8 cellular contexts compared by ENCODE assay signal in the genomic region with DNA sequence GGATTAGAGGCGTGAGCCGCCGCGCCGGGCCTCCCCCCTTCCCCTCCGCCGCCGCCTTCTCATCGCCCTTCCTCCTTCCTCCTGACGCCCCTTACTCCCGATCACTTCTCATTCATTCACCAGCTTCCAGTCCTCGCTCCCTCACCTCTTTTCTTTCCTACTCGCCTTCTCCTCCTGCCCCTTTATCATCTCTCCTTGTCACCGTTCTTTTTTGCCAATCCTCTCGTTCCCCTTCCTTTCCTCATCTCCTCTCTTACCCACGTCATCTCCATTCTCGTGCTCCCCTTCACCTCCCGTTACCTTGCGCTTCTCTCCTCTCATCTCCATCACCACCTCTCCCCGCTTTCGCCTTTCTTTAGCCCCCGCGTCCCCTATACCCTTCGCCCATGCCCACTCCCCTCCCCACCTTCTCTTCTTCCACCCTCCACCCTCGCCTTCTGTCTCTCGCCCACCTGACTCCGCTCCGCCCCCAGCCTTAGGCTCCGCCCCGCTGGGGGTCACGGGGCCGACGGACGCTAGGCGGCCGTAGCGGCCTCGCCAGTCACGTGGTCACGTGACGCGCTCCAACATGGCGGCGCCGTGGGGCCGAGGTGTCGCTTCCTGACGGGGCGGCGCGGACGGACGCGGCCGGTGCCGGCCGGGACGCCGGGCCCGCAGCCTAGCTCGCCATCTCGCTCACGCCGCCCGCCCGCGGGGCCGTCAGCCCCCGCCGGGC. TPM values are rescaled to one million over a fixed set of nuclear protein-coding genes. Genes with fewer than 3 reads are reported as not detected.
DNase-seq lines count a peak whose midpoint lies in the region; ATAC-seq lines count a peak whose summit lies in the region.

Gene ARFGEF2 (plus strand): TSS at position 544 of the 715 bp plus-strand sequence. CDS start 179 bp downstream, outside the sequence.

- DNase-seq in DMS79 treated with DMSO at 0.1 percent for 48 hours (lab: John Stamatoyannopoulos, UW): peak; percentile 92
- peak; percentile 84 to 93 for DNase-seq in Kasumi-1 (lab: John Stamatoyannopoulos, UW)
- peak; percentile 98 for DNase-seq in RPMI8226
- peak; percentile 79 to 86 for DNase-seq in activated T-helper 1 cell treated with anti-CD3 and anti-CD28 coated beads, Interleukin-2, amount 50 U/mL, for 16 hours (ENCODE audit: low read depth in 1 of 2, low spot score in 1 of 2)
- peak; percentile 85 for DNase-seq in fibroblast of gingiva (ENCODE audit: low read depth)
- peak; percentile 79 to 99 (median 84) for DNase-seq in naive thymus-derived CD4-positive, alpha-beta T cell

- no peaks in the 10 kb centered on the region for H3K9me3 ChIP-seq in naive thymus-derived CD4-positive, alpha-beta T cell (ENCODE audit: control insufficient read depth in 2 of 3, low read length in 3 of 3)

- H3K27me3 Mint-ChIP-seq in naive thymus-derived CD4-positive, alpha-beta T cell: peaks cover 0 to 12% (median 0%) of the 10 kb centered on the region in 5 donors
- no peaks in the 10 kb centered on the region for H3K27me3 Mint-ChIP-seq in stimulated activated memory B cell treated with anti-CD40 and anti-IgM and Interleukin-4, amounts not matched to agents 10 μg/mL and 1 μg/mL and 100 μg/mL, for 72 hours

- peak within 1 kb of the TSS; percentile 95 to 99 (median 96) for H3K27ac Mint-ChIP-seq in naive thymus-derived CD4-positive, alpha-beta T cell
- H3K27ac Mint-ChIP-seq in stimulated activated memory B cell treated with anti-CD40 and anti-IgM and Interleukin-4, amounts not matched to agents 10 μg/mL and 1 μg/mL and 100 μg/mL, for 72 hours: peak within 1 kb of the TSS; percentile 92

- CTCF ChIA-PET in naive thymus-derived CD4-positive, alpha-beta T cell (lab: Charles Lee): no interaction called here

- POLR2A ChIA-PET in naive thymus-derived CD4-positive, alpha-beta T cell (lab: Charles Lee): interaction anchor here (0.6 to 1.6 kb wide), 4 partner anchors 32 to 1351 kb away, joined by 3 to 5 read pairs (median 3); no protein-coding TSS in a partner anchor

- peaks cover 0 to 2% (median 0%) of the 10 kb centered on the region in 5 donors for H3K36me3 Mint-ChIP-seq in naive thymus-derived CD4-positive, alpha-beta T cell
- H3K36me3 Mint-ChIP-seq in stimulated activated memory B cell treated with anti-CD40 and anti-IgM and Interleukin-4, amounts not matched to agents 10 μg/mL and 1 μg/mL and 100 μg/mL, for 72 hours: peaks cover 6% of the 10 kb centered on the region

- peak within 1 kb of the TSS; percentile 87 for H3K27ac ChIP-seq in naive thymus-derived CD4-positive, alpha-beta T cell (ENCODE audit: low read depth, low read length)

- H3K4me1 ChIP-seq in naive thymus-derived CD4-positive, alpha-beta T cell (ENCODE audit: control insufficient read depth in 2 of 2, insufficient read depth in 2 of 2, low read length in 2 of 2): peaks cover 20 to 21% of the 10 kb centered on the region in 2 donors

- H3K36me3 ChIP-seq in naive thymus-derived CD4-positive, alpha-beta T cell (ENCODE audit: control insufficient read depth in 2 of 3, insufficient read depth in 3 of 3, low read length in 3 of 3): peaks cover 0 to 6% (median 0%) of the 10 kb centered on the region in 3 experiments

- intact Hi-C loops in naive thymus-derived CD4-positive, alpha-beta T cell (cut with micrococcal nuclease): loop anchor here (1.0 to 10.0 kb wide), 11 partner anchors 93 to 1194 kb away; partner anchors contain the start of genes CSE1L (in 2 of the 2), DDX27 (in 1 of the 2), PREX1 (in 1 of the 2) and RNF114 (in 1 of the 2)

- H3K4me3 ChIP-seq in naive thymus-derived CD4-positive, alpha-beta T cell (ENCODE audit: low read length): peak within 1 kb of the TSS; percentile 99

- H3K4me3 Mint-ChIP-seq in naive thymus-derived CD4-positive, alpha-beta T cell: peak within 1 kb of the TSS; percentile 94 to 100 (median 97)
- peak within 1 kb of the TSS; percentile 98 for H3K4me3 Mint-ChIP-seq in stimulated activated memory B cell treated with anti-CD40 and anti-IgM and Interleukin-4, amounts not matched to agents 10 μg/mL and 1 μg/mL and 100 μg/mL, for 72 hours

- peak; percentile 74 for ATAC-seq in GM21825 (IDR thresholded peaks at IDR 0.05; ENCODE audit: unreplicated experiment)
- ATAC-seq in naive thymus-derived CD4-positive, alpha-beta T cell: peak; percentile 96
- peak; percentile 95 for ATAC-seq in stimulated activated memory B cell treated with anti-CD40 and anti-IgM and Interleukin-4, amounts not matched to agents 10 μg/mL and 1 μg/mL and 100 μg/mL, for 72 hours

- H3K4me1 Mint-ChIP-seq in naive thymus-derived CD4-positive, alpha-beta T cell: peaks cover 42 to 57% (median 55%) of the 10 kb centered on the region in 7 donors
- peaks cover 55% of the 10 kb centered on the region for H3K4me1 Mint-ChIP-seq in stimulated activated memory B cell treated with anti-CD40 and anti-IgM and Interleukin-4, amounts not matched to agents 10 μg/mL and 1 μg/mL and 100 μg/mL, for 72 hours

- no peaks in the 10 kb centered on the region for H3K9me3 Mint-ChIP-seq in naive thymus-derived CD4-positive, alpha-beta T cell
- H3K9me3 Mint-ChIP-seq in stimulated activated memory B cell treated with anti-CD40 and anti-IgM and Interleukin-4, amounts not matched to agents 10 μg/mL and 1 μg/mL and 100 μg/mL, for 72 hours: no peaks in the 10 kb centered on the region

- H3K27me3 ChIP-seq in naive thymus-derived CD4-positive, alpha-beta T cell (ENCODE audit: control insufficient read depth in 2 of 2, insufficient read depth in 2 of 2, low read length in 2 of 2): no peaks in the 10 kb centered on the region

RNA-seq across cellular contexts. Expression of gene ARFGEF2, which starts in this region (rescaled TPM):
- total RNA-seq in naive thymus-derived CD4-positive, alpha-beta T cell: 10 to 100 TPM; 24.2 to 33.5 (median 30.1) TPM
- polyA plus RNA-seq in naive thymus-derived CD4-positive, alpha-beta T cell: 10 to 100 TPM; 10.1 to 12.0 TPM

Comparison
In these comparisons a context has a peak if more than half of its experiments do, and no peak if none do; other contexts are left out.
1. Peak in every context shown above with its lines: DNase-seq, ATAC-seq, H3K4me3 ChIP-seq and H3K27ac ChIP-seq.